8 cellular contexts compared by ENCODE assay signal in genomic region chr17:57999496-58000017, GRCh38. TPM values are rescaled to one million over a fixed set of nuclear protein-coding genes. Genes with fewer than 3 reads are reported as not detected.
DNase-seq lines count a peak whose midpoint lies in the region; ATAC-seq and TF ChIP-seq lines count a peak whose summit lies in the region.

No MANE protein-coding gene starts in this region.

- H3K4me3 Mint-ChIP-seq in CD14-positive monocyte (no peak overlapping the region), T-cell (no peak overlapping the region)

- H3K27ac Mint-ChIP-seq in CD14-positive monocyte (no peak overlapping the region), T-cell (peak overlapping the region; percentile 53 to 59)

- peaks cover 0 to 63% (median 15%) of the 10 kb centered on the region in 3 donors for H3K4me1 ChIP-seq in esophagus squamous epithelium

- H3K27me3 Mint-ChIP-seq in CD14-positive monocyte (ENCODE audit: low read depth in 3 of 3) (no peaks in the 10 kb centered on the region), T-cell (no peaks in the 10 kb centered on the region)

- H3K79me2 ChIP-seq in neural cell (replicated peaks; ENCODE audit: insufficient read depth, low read length), result peaks cover 29% of the 10 kb centered on the region

- no peaks in the 10 kb centered on the region for H4K20me1 ChIP-seq in neural cell (ENCODE audit: insufficient read depth)

- H3K27me3 ChIP-seq in esophagus squamous epithelium (no peaks in the 10 kb centered on the region), neural cell (ENCODE audit: insufficient read depth, low read depth, low read length) (no peaks in the 10 kb centered on the region)

- H3K9me2 ChIP-seq in neural cell (ENCODE audit: insufficient read depth, low read length), result no peaks in the 10 kb centered on the region

- no peak overlapping the region for H3K4me2 ChIP-seq in neural cell (ENCODE audit: low read length)

- peaks cover 8% of the 10 kb centered on the region for H3F3A ChIP-seq in neural cell (ENCODE audit: insufficient read depth, low read length, poor library complexity, severe bottlenecking)

- CTCF ChIA-PET in T-cell (lab: Charles Lee), result interaction anchor here (0.6 to 8.6 kb wide), 33 partner anchors 8 to 185 kb away, joined by 3 to 68 read pairs (median 4); partner anchors contain the start of genes DYNLL2 (in 1 of the 2), MRPS23 (in 1 of the 2), SRSF1 (in 1 of the 2) and VEZF1 (in 1 of the 2)

- ATAC-seq in GM19395 (IDR thresholded peaks at IDR 0.05; ENCODE audit: unreplicated experiment) (peak; percentile 67), T-cell (replicated peaks in 1 of 4) (peak; percentile 71 to 78 (median 76)), GM21381 (IDR thresholded peaks at IDR 0.05; ENCODE audit: unreplicated experiment) (no peak)

- H3K9ac ChIP-seq in neural cell (ENCODE audit: low read length), result no peak overlapping the region

- H3K27ac ChIP-seq in esophagus squamous epithelium, result peak overlapping the region in 1 of 4 donors; percentile 17
- no peak overlapping the region for H3K27ac ChIP-seq in neural cell (ENCODE audit: low read length)

- peaks cover 17% of the 10 kb centered on the region for H3K4me1 Mint-ChIP-seq in CD14-positive monocyte
- peaks cover 55 to 59% (median 56%) of the 10 kb centered on the region in 3 donors for H3K4me1 Mint-ChIP-seq in T-cell

- TF ChIP-seq RAD21 in neural cell (conservative IDR thresholded peaks at IDR 0.05), result peak; percentile 83

- intact Hi-C loops in CD14-positive monocyte (cut with micrococcal nuclease), result loop anchor here in 1 of 2 donors (5.0 kb wide), 1 partner anchor 142 kb away; no protein-coding TSS in a partner anchor
- intact Hi-C loops in esophagus squamous epithelium (cut with DNase I), result loop anchor here (5.0 to 10.0 kb wide), 2 partner anchors 55 to 142 kb away; no protein-coding TSS in a partner anchor

- H3K36me3 ChIP-seq in esophagus squamous epithelium, result peaks cover 2 to 64% (median 6%) of the 10 kb centered on the region in 3 donors
- H3K36me3 ChIP-seq in neural cell (ENCODE audit: insufficient read depth, low read length), result no peaks in the 10 kb centered on the region

- WGBS in esophagus squamous epithelium, 2 donors, result 61 to 93% methylated on average over 1 of the region's 1 CpG

- H3K9me3 ChIP-seq in esophagus squamous epithelium, result no peaks in the 10 kb centered on the region
- H3K9me3 ChIP-seq in neural cell (ENCODE audit: low read length), result no peaks in the 10 kb centered on the region

- TF ChIP-seq EP300 in neural cell (conservative IDR thresholded peaks at IDR 0.05; ENCODE audit: poor library complexity, severe bottlenecking), result no peak

- no peak overlapping the region for H3K4me3 ChIP-seq in esophagus squamous epithelium
- H3K4me3 ChIP-seq in neural cell (ENCODE audit: low read length), result no peak overlapping the region

- TF ChIP-seq CTCF in CD14-positive monocyte (IDR thresholded peaks at IDR 0.05) (peak; percentile 90), esophagus squamous epithelium (IDR thresholded peaks at IDR 0.05) (peak; percentile 73 to 88 (median 86)), neural cell (IDR thresholded peaks at IDR 0.05; ENCODE audit: poor library complexity, severe bottlenecking) (peak; percentile 88)

- H3K9me3 Mint-ChIP-seq in CD14-positive monocyte (no peaks in the 10 kb centered on the region), T-cell (no peaks in the 10 kb centered on the region)

- no peak for TF ChIP-seq POLR2A in esophagus squamous epithelium (IDR thresholded peaks at IDR 0.05)

- POLR2A ChIA-PET in T-cell (lab: Charles Lee), result interaction anchor here (0.5 to 0.9 kb wide), 8 partner anchors 8 to 201 kb away, joined by 3 to 6 read pairs (median 4); partner anchors contain the start of gene VEZF1 (in 1 of the 2)

- no peak for DNase-seq in CD14-positive monocyte (ENCODE audit: low spot score)
- DNase-seq in NCI-H146 (lab: John Stamatoyannopoulos, UW), result peak; percentile 64
- peak in 1 of 34 experiments; percentile 32 for DNase-seq in T-cell
- DNase-seq in esophagus squamous epithelium (lab: John Stamatoyannopoulos, UW), result no peak
- no peak for DNase-seq in activated CD4-positive, alpha-beta T cell treated with anti-CD3 and anti-CD28 coated beads, Interleukin-2, amount 50 U/mL, for 4 hours

- H2AFZ ChIP-seq in neural cell (ENCODE audit: low read depth, low read length), result no peak overlapping the region

- H3K36me3 Mint-ChIP-seq in CD14-positive monocyte (peaks cover 39 to 41% of the 10 kb centered on the region in 2 donors), T-cell (peaks cover 25% of the 10 kb centered on the region)

TF ChIP-seq in neural cell, 6 proteins besides CTCF, POLR2A, EP300 and RAD21:
- TF ChIP-seq SMC3 (conservative IDR thresholded peaks at IDR 0.05; ENCODE audit: poor library complexity), result peak; percentile 86
- no peak for TF ChIP-seq MXI1 (conservative IDR thresholded peaks at IDR 0.05; ENCODE audit: poor library complexity, severe bottlenecking)
- TF ChIP-seq POLR2AphosphoS5 (IDR thresholded peaks at IDR 0.05), result no peak

RNA-seq across cellular contexts. Expression of gene SRSF1, which starts 7.5 kb away (rescaled TPM):
- polyA plus RNA-seq in CD14-positive monocyte (10 to 100 TPM; 51.2 to 61.6 TPM), neural cell (357 and 380 TPM in 2 replicates)
- total RNA-seq in T-cell (100 to 1,000 TPM; 112 to 266 (median 261) TPM), esophagus squamous epithelium (100 to 1,000 TPM; 134 to 223 (median 200) TPM)
- polyA minus RNA-seq in neural cell, result 376 and 408 TPM in 2 replicates

RNA-seq across cellular contexts. Expression of gene VEZF1, which starts 11.5 kb away (rescaled TPM):
- polyA plus RNA-seq in CD14-positive monocyte, result 10 to 100 TPM; 28.3 to 40.1 TPM
- 10 to 100 TPM; 43.1 to 68.1 (median 63.8) TPM for total RNA-seq in T-cell
- total RNA-seq in esophagus squamous epithelium, result 10 to 100 TPM; 20.3 to 61.4 (median 27.4) TPM
- 54.7 and 64.6 TPM in 2 replicates for polyA plus RNA-seq in neural cell
- polyA minus RNA-seq in neural cell, result 144 and 163 TPM in 2 replicates

RNA-seq across cellular contexts. Expression of gene CUEDC1, which starts 44.3 kb away (rescaled TPM):
- polyA plus RNA-seq in CD14-positive monocyte (1 to 10 TPM; 4.2 to 4.3 TPM), neural cell (25.5 and 27.0 TPM in 2 replicates)
- total RNA-seq in T-cell (1 to 10 TPM in 1 of 5 donors, under 1 TPM in 3, not detected in 1; 0.33 to 1.4 (median 0.74) TPM), esophagus squamous epithelium (10 to 100 TPM in 3 of 4 donors, 1 to 10 TPM in 1; 7.4 to 27.3 (median 18.4) TPM)
- polyA minus RNA-seq in neural cell, result 20.9 and 28.5 TPM in 2 replicates

Comparison
In these comparisons a context has a peak if more than half of its experiments do, and no peak if none do; other contexts are left out.
1. H3K27ac Mint-ChIP-seq: peak in T-cell (2 of 2); none in CD14-positive monocyte (0 of 7).
2. Peak in every context shown above with its lines, with median percentiles within 50 percentile points of each other: CTCF ChIP-seq.